15 cellular contexts compared by ENCODE assay signal in the genomic region with DNA sequence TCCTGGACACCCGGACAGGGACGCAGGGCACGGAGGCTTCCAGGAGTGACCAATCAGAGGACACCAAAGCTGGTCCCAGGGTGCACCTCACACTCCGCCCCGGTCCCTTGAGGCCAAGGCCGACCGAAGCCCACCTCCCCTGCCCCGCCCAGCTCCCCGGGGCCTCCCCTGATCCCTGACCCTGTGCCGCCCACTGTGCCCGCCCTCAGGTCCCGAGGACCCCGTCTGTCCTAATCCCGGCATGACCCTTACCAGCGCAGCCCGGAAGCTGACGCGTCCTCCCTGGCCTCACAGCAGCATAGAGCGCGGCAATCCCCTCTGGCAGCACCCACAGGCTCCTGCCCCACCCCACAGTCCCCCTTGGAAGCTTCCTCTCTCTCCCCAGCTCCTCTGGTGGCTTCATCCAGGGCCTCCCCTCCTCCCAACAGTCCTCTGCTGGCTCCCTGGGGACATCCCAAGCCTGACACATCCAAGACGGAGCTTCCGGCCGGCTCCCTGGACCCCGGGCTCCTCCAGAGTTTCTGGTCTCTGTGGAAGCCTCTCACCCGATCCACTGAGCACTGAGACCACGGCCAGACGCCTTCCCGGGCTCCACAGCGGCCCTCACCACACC. TPM values are rescaled to one million over a fixed set of nuclear protein-coding genes. Genes with fewer than 3 reads are reported as not detected.
DNase-seq lines count a peak whose midpoint lies in the region; ATAC-seq and TF ChIP-seq lines count a peak whose summit lies in the region.
"Had no signal": no experiment of that assay in that cellular context is flagged by ENCODE, and none has a peak within 500 bp of the region (broad histone marks: within the 10 kb centered on the region; RNA-seq: fewer than 3 reads in every experiment).

No MANE protein-coding gene starts in this region.

- H3K27ac Mint-ChIP-seq in WTC11, result no peak overlapping the region
- H3K27ac Mint-ChIP-seq: activated T-cell treated with anti-CD3 and anti-CD28 coated beads, Interleukin-2, amount 50 U/mL, for 72 hours had no signal

- H3K27me3 ChIP-seq in GM23248 (replicated peaks; ENCODE audit: insufficient read depth) (no peaks in the 10 kb centered on the region), right lobe of liver (no peaks in the 10 kb centered on the region)

- H3F3A ChIP-seq in GM23248 (ENCODE audit: insufficient read depth), result no peaks in the 10 kb centered on the region

- no peaks in the 10 kb centered on the region for H3K9me3 ChIP-seq in GM23248 (ENCODE audit: low read depth)
- H3K9me3 ChIP-seq in right lobe of liver, result no peaks in the 10 kb centered on the region
- H3K9me3 ChIP-seq in OCI-LY7 (ENCODE audit: low read length), result no peaks in the 10 kb centered on the region
- H3K9me3 ChIP-seq: Caco-2 had no signal

- H3K4me3 ChIP-seq in GM23248 (no peak overlapping the region), right lobe of liver (no peak overlapping the region), OCI-LY7 (ENCODE audit: low read depth, low read length, poor library complexity, severe bottlenecking) (no peak overlapping the region)

- H3K27ac ChIP-seq in GM23248 (no peak overlapping the region), right lobe of liver (no peak overlapping the region), OCI-LY7 (ENCODE audit: low read depth, low read length, poor library complexity, severe bottlenecking) (no peak overlapping the region)
- H3K27ac ChIP-seq: WERI-Rb-1 had no signal

- no peak for TF ChIP-seq CTCF in WTC11 (IDR thresholded peaks at IDR 0.05)
- TF ChIP-seq CTCF in right lobe of liver (IDR thresholded peaks at IDR 0.05), result no peak
- no peak for TF ChIP-seq CTCF in OCI-LY7 (conservative IDR thresholded peaks at IDR 0.05; ENCODE audit: low read length)

- in situ Hi-C loops in GM23248 (cut with MboI), result no loop called here

- POLR2A ChIA-PET in WTC11 (lab: Charles Lee), result interaction anchor here (0.7 kb wide), 1 partner anchor 25 kb away, joined by 3 read pairs; no protein-coding TSS in a partner anchor
- POLR2A ChIA-PET in OCI-LY7 (lab: Charles Lee), result no interaction called here

- H3K36me3 ChIP-seq in GM23248 (ENCODE audit: low read depth) (no peaks in the 10 kb centered on the region), right lobe of liver (no peaks in the 10 kb centered on the region), OCI-LY7 (ENCODE audit: insufficient read depth, low read length) (no peaks in the 10 kb centered on the region)
- H3K36me3 ChIP-seq: WERI-Rb-1 had no signal

- no peaks in the 10 kb centered on the region for H3K79me2 ChIP-seq in GM23248 (ENCODE audit: insufficient read depth)
- H3K79me2 ChIP-seq in OCI-LY7 (ENCODE audit: insufficient read depth, low read depth, low read length), result no peaks in the 10 kb centered on the region

- peaks cover 9% of the 10 kb centered on the region for H3K9me3 Mint-ChIP-seq in WTC11
- H3K9me3 Mint-ChIP-seq: activated T-cell treated with anti-CD3 and anti-CD28 coated beads, Interleukin-2, amount 50 U/mL, for 72 hours had no signal

- peaks cover 8% of the 10 kb centered on the region for H3K4me1 Mint-ChIP-seq in WTC11

- WGBS in GM23248 (ENCODE audit: low coverage in 1 of 2, low lambda C conversion rate in 2 of 2, missing lambda C conversion rate in 2 of 2), 2 experiments, result 39 to 61% methylated on average over 17 to 29 of the region's 29 CpGs
- 40% methylated on average over 4 of the region's 29 CpGs for WGBS in right lobe of liver (ENCODE audit: insufficient coverage, low coverage, low lambda C conversion rate, missing lambda C conversion rate)

- H3K4me3 Mint-ChIP-seq in WTC11, result no peak overlapping the region
- H3K4me3 Mint-ChIP-seq: activated T-cell treated with anti-CD3 and anti-CD28 coated beads, Interleukin-2, amount 50 U/mL, for 72 hours had no signal

- intact Hi-C loops in right lobe of liver (cut with DNase I) (no loop called here), head of caudate nucleus (cut with DNase I) (no loop called here), OCI-LY7 (cut with micrococcal nuclease; ENCODE audit: unreplicated experiment) (no loop called here)

- H3K9me2 ChIP-seq in GM23248 (ENCODE audit: insufficient read depth), result no peaks in the 10 kb centered on the region
- no peaks in the 10 kb centered on the region for H3K9me2 ChIP-seq in OCI-LY7 (ENCODE audit: insufficient read depth, low read length)

- CTCF ChIA-PET in WTC11 (lab: Charles Lee) (interaction anchor here (1.7 to 3.5 kb wide), 2 partner anchors 14 to 18 kb away, joined by 10 to 16 read pairs; no protein-coding TSS in a partner anchor), OCI-LY7 (lab: Charles Lee; ENCODE audit: unreplicated experiment) (no interaction called here)

- BruUV-seq in OCI-LY7 (replicated peaks; lab: Mats Ljungman, UMichigan), result no TSS peak

- H3K4me1 ChIP-seq in GM23248 (ENCODE audit: insufficient read depth) (no peaks in the 10 kb centered on the region), right lobe of liver (no peaks in the 10 kb centered on the region), OCI-LY7 (ENCODE audit: insufficient read depth, low read length, poor library complexity, severe bottlenecking) (no peaks in the 10 kb centered on the region)

- no peak overlapping the region for H3K9ac ChIP-seq in GM23248

- H3K36me3 Mint-ChIP-seq in WTC11, result peaks cover 10% of the 10 kb centered on the region

- no peak overlapping the region for H2AFZ ChIP-seq in GM23248
- H2AFZ ChIP-seq in OCI-LY7 (ENCODE audit: low read length), result no peak overlapping the region

- ATAC-seq in WTC11, result no peak
- peak in 3 of 4 donors; percentile 30 to 34 (median 33) for ATAC-seq in right lobe of liver
- ATAC-seq: activated T-cell treated with anti-CD3 and anti-CD28 coated beads, Interleukin-2, amount 50 U/mL, for 72 hours had no signal

- no peak for TF ChIP-seq POLR2A in right lobe of liver (IDR thresholded peaks at IDR 0.05)

- H4K20me1 ChIP-seq in GM23248 (ENCODE audit: insufficient read depth) (no peaks in the 10 kb centered on the region), OCI-LY7 (ENCODE audit: insufficient read depth, low read length) (no peaks in the 10 kb centered on the region)

- DNase-seq in COLO668 (lab: John Stamatoyannopoulos, UW; ENCODE audit: unreplicated experiment) (peak; percentile 23), GM23248 (peak; percentile 58), WTC11 (ENCODE audit: low spot score) (no peak), right lobe of liver (peak in 1 of 3 donors; percentile 23), ureter (ENCODE audit: low spot score) (no peak), head of caudate nucleus (no peak), OCI-LY7 (ENCODE audit: low spot score) (no peak)
- DNase-seq: activated T-cell treated with anti-CD3 and anti-CD28 coated beads, Interleukin-2, amount 50 U/mL, for 72 hours; Caco-2; H7; midbrain; NCI-H2081 treated with DMSO at 0.1 percent for 48 hours; SHP77; WERI-Rb-1 had no signal

- H3K4me2 ChIP-seq in GM23248 (ENCODE audit: unreplicated experiment), result no peak overlapping the region
- H3K4me2 ChIP-seq in OCI-LY7 (ENCODE audit: low read length), result no peak overlapping the region

- H3K27me3 Mint-ChIP-seq in WTC11 (ENCODE audit: low read depth), result peaks cover 39% of the 10 kb centered on the region

TF ChIP-seq in WTC11, 78 proteins besides CTCF, POLR2A, EP300 and RAD21:
- peak; percentile 39; the same call in 1 of the 2 replicates for TF ChIP-seq GABPB1 (CRISPR knock-in tag; IDR thresholded peaks at IDR 0.05)
- no peak for TF ChIP-seq OVOL2 (CRISPR knock-in tag; IDR thresholded peaks at IDR 0.05; ENCODE audit: borderline replicate concordance)

RNA-seq across cellular contexts. Expression of a gene that starts 7.4 kb away (rescaled TPM):
- 43.0 and 50.8 TPM in 2 replicates for total RNA-seq in GM23248 (2014; rRNA removed; shearing (Covaris generic))
- polyA plus RNA-seq in GM23248 (2016; fragmentation: Nextera tagmentation; extraction: Ambion mirVana), result 44.4 and 46.4 TPM in 2 replicates
- total RNA-seq in WTC11 (2021), result 124 to 129 TPM (median 126 TPM) in 3 replicates
- total RNA-seq in right lobe of liver, result 10 to 100 TPM; 44.8 to 81.8 (median 49.5) TPM
- 30.8 TPM for total RNA-seq in ureter
- total RNA-seq in OCI-LY7 (2014; rRNA removed; shearing (Covaris generic)), result 65.2 and 77.2 TPM in 2 replicates
- 58.0 and 58.2 TPM in 2 replicates for total RNA-seq in OCI-LY7 (2022)

RNA-seq across cellular contexts. Expression of a gene that starts 16.9 kb away (rescaled TPM):
- total RNA-seq in GM23248 (2014; rRNA removed; shearing (Covaris generic)), result 60.5 and 72.2 TPM in 2 replicates
- polyA plus RNA-seq in GM23248 (2016; fragmentation: Nextera tagmentation; extraction: Ambion mirVana), result 18.9 and 22.0 TPM in 2 replicates
- total RNA-seq in WTC11 (2021), result 14.3 to 18.8 TPM (median 14.9 TPM) in 3 replicates
- 10 to 100 TPM in 3 of 6 experiments, 1 to 10 TPM in 3; 8.2 to 42.2 (median 10.3) TPM for total RNA-seq in right lobe of liver
- total RNA-seq in ureter, result 11.2 TPM
- total RNA-seq in OCI-LY7 (2014; rRNA removed; shearing (Covaris generic)), result 17.2 and 25.6 TPM in 2 replicates
- 20.8 and 24.4 TPM in 2 replicates for total RNA-seq in OCI-LY7 (2022)

RNA-seq across cellular contexts. Expression of a gene that starts 19.7 kb away (rescaled TPM):
- not detected in 2 replicates for total RNA-seq in GM23248 (2014; rRNA removed; shearing (Covaris generic))
- not detected in 2 replicates for polyA plus RNA-seq in GM23248 (2016; fragmentation: Nextera tagmentation; extraction: Ambion mirVana)
- total RNA-seq in WTC11 (2021) (0.21 to 0.68 TPM (median 0.60 TPM) in 3 replicates), right lobe of liver (under 1 TPM in 3 of 6 experiments, not detected in 3; 0.59 to 0.95 (median 0.74) TPM), ureter (0.83 TPM), OCI-LY7 (2022) (not detected in 2 replicates)
- not detected in 2 replicates for total RNA-seq in OCI-LY7 (2014; rRNA removed; shearing (Covaris generic))
- total RNA-seq: Caco-2, pulmonary artery endothelial cell had no signal

RNA-seq across cellular contexts. Expression of a gene that starts 27.9 kb away (rescaled TPM):
- 0.54 TPM in 1 of 2 replicates, not detected in the other for total RNA-seq in GM23248 (2014; rRNA removed; shearing (Covaris generic))
- 0.11 and 0.38 TPM in 2 replicates for polyA plus RNA-seq in GM23248 (2016; fragmentation: Nextera tagmentation; extraction: Ambion mirVana)
- total RNA-seq in WTC11 (2021) (3.2 to 4.7 TPM (median 3.9 TPM) in 3 replicates), right lobe of liver (under 1 TPM; 0.11 to 0.69 (median 0.31) TPM), ureter (0.49 TPM), OCI-LY7 (2022) (2.0 TPM in 2 replicates)
- 0.26 and 0.69 TPM in 2 replicates for total RNA-seq in OCI-LY7 (2014; rRNA removed; shearing (Covaris generic))
- total RNA-seq: H7 had no signal

RNA-seq across cellular contexts. Expression of a gene that starts 48.2 kb away (rescaled TPM):
- 887 and 955 TPM in 2 replicates for total RNA-seq in GM23248 (2014; rRNA removed; shearing (Covaris generic))
- 939 and 970 TPM in 2 replicates for polyA plus RNA-seq in GM23248 (2016; fragmentation: Nextera tagmentation; extraction: Ambion mirVana)
- total RNA-seq in WTC11 (2021), result 758 to 847 TPM (median 841 TPM) in 3 replicates
- total RNA-seq in right lobe of liver, result 100 to 1,000 TPM in 4 of 6 experiments, 10 to 100 TPM in 2; 88.6 to 369 (median 124) TPM
- total RNA-seq in ureter, result 273 TPM
- 158 and 180 TPM in 2 replicates for total RNA-seq in OCI-LY7 (2014; rRNA removed; shearing (Covaris generic))
- total RNA-seq in OCI-LY7 (2022), result 189 and 197 TPM in 2 replicates

Comparison
In these comparisons a context has a peak if more than half of its experiments do, and no peak if none do; other contexts are left out.
1. DNase-seq: peak in COLO668 (single experiment) and GM23248 (single experiment); none in WTC11 (single experiment), ureter (single experiment), head of caudate nucleus (0 of 42) and OCI-LY7 (single experiment).